Comparison of ENCODE assay signal across 9 cellular contexts in genomic region chr13:28552288-28552687, GRCh38. TPM values are rescaled to one million over a fixed set of nuclear protein-coding genes. Genes with fewer than 3 reads are reported as not detected.
"Had no signal": no experiment of that assay in that cellular context is flagged by ENCODE, and none has a peak within 500 bp of the region (broad histone marks: within the 10 kb centered on the region; RNA-seq: fewer than 3 reads in every experiment).

No MANE protein-coding gene starts in this region.

- DNase-seq: H9, HCEC 1CT, KG1 had no signal

- H3K36me3 Mint-ChIP-seq: IgD-negative memory B cell had no signal

- H3K27ac Mint-ChIP-seq: GM23338, H9 had no signal

- ATAC-seq: GM23338 had no signal

- H3K4me3 Mint-ChIP-seq: GM23338, H9, IgD-negative memory B cell had no signal

- H3K4me1 Mint-ChIP-seq: IgD-negative memory B cell had no signal

- H2AFZ ChIP-seq: GM23338 had no signal

- FAIRE-seq: H1, H54, HTR-8/SVneo had no signal

- H3K4me2 ChIP-seq: GM23338 had no signal

- H3K4me3 ChIP-seq: GM23338 had no signal

- H3K9me3 Mint-ChIP-seq: GM23338, H9, IgD-negative memory B cell had no signal

RNA-seq across cellular contexts. Expression of gene FLT1, which starts 57.4 kb away (rescaled TPM):
- total RNA-seq: HT-29 had no signal
